ENCODE assay signal across 21 cellular contexts in the genomic region with DNA sequence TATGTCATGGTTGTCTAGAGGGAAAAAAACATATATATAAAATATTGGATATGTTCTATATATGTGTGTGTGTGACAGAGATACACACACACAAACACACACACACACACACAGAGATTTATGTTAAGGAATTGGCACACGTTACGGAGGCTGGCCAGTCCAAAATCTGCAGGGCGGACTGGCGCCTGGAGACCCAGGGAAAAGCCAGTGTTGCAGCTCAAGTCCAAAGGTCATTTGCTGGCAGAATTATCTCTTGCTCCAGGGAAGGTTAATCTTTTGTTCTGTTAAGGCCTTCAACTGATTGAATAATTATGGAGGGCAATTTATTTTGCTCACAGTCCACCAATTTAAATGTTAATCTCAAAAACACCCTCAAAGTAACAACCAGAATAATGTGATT. TPM values are rescaled to one million over a fixed set of nuclear protein-coding genes. Genes with fewer than 3 reads are reported as not detected.
DNase-seq lines count a peak whose midpoint lies in the region; TF ChIP-seq lines count a peak whose summit lies in the region.
"Had no signal": no experiment of that assay in that cellular context is flagged by ENCODE, and none has a peak within 500 bp of the region (broad histone marks: within the 10 kb centered on the region; RNA-seq: fewer than 3 reads in every experiment).

No MANE protein-coding gene starts in this region.

- H3K27ac ChIP-seq in 22Rv1: peak overlapping the region; percentile 31
- H3K27ac ChIP-seq: BLaER1, HL-60 had no signal

- peaks cover 30% of the 10 kb centered on the region for H3K4me1 Mint-ChIP-seq in nephron

- H3K27me3 ChIP-seq in H7 (ENCODE audit: control insufficient read depth, insufficient read depth, low read length): no peaks in the 10 kb centered on the region
- H3K27me3 ChIP-seq: BLaER1 had no signal

- H3K4me3 Mint-ChIP-seq in nephron: no peak overlapping the region
- H3K4me3 Mint-ChIP-seq: CD4-positive, CD25-positive, alpha-beta regulatory T cell had no signal

- H3K27ac Mint-ChIP-seq in nephron: peak overlapping the region in 2 of 3 experiments; percentile 29 to 60
- H3K27ac Mint-ChIP-seq: CD4-positive, CD25-positive, alpha-beta regulatory T cell had no signal

- no peaks in the 10 kb centered on the region for H3K36me3 ChIP-seq in H7 (replicated peaks; ENCODE audit: control insufficient read depth, insufficient read depth, low read length)
- H3K36me3 ChIP-seq: BLaER1 had no signal

- no peak overlapping the region for H3K4me3 ChIP-seq in H7 (ENCODE audit: insufficient read depth, low read depth, low read length)
- H3K4me3 ChIP-seq: BLaER1, K562 had no signal

- H3K27me3 Mint-ChIP-seq in nephron (ENCODE audit: low read depth): no peaks in the 10 kb centered on the region

- H3K36me3 Mint-ChIP-seq in nephron (ENCODE audit: low read depth): no peaks in the 10 kb centered on the region
- H3K36me3 Mint-ChIP-seq: CD4-positive, CD25-positive, alpha-beta regulatory T cell had no signal

- no peaks in the 10 kb centered on the region for H3K9me3 Mint-ChIP-seq in nephron

- DNase-seq in NCI-H69 (lab: John Stamatoyannopoulos, UW): peak; percentile 18
- DNase-seq in left kidney (ENCODE audit: low read depth, low spot score): peak; percentile 23
- DNase-seq in H7: no peak
- no peak for DNase-seq in pons (ENCODE audit: low spot score)
- DNase-seq in NCI-H748 treated with DMSO at 0.1 percent for 48 hours (lab: John Stamatoyannopoulos, UW): no peak
- DNase-seq: CD4-positive, CD25-positive, alpha-beta regulatory T cell; DMS 273 treated with DMSO at 0.1 percent for 48 hours; DND-41; Kasumi-1; NCI-H1092 treated with DMSO at 0.1 percent for 48 hours; NCI-H1436 treated with DMSO at 0.1 percent for 48 hours; NCI-H187 treated with DMSO at 0.1 percent for 48 hours; NCI-H2107; NCI-H446 treated with DMSO at 0.1 percent for 48 hours; Right ventricle myocardium superior; RPMI8226 had no signal

- TF ChIP-seq CTCF in 22Rv1 (IDR thresholded peaks at IDR 0.05) (no peak), nephron (IDR thresholded peaks at IDR 0.05; ENCODE audit: unreplicated experiment in 3 of 3) (no peak)

RNA-seq across cellular contexts. Expression of gene PDE7B, which starts 37.5 kb away (rescaled TPM):
- total RNA-seq in H7 (2014; rRNA removed; shearing (Covaris generic)): not detected in 2 replicates
- total RNA-seq: K562 had no signal

Comparison
In these comparisons a context has a peak if more than half of its experiments do, and no peak if none do; other contexts are left out.
1. DNase-seq: peak in NCI-H69 (single experiment) and left kidney (single experiment); none in H7 (single experiment), pons (single experiment) and NCI-H748 treated with DMSO at 0.1 percent for 48 hours (single experiment).